In genomic region chr13:22703601-22704209, GRCh38 we compare ENCODE assay signal across 22 cellular contexts.
DNase-seq lines count a peak whose midpoint lies in the region; ATAC-seq and TF ChIP-seq lines count a peak whose summit lies in the region.
"Had no signal": no experiment of that assay in that cellular context is flagged by ENCODE, and none has a peak within 500 bp of the region (broad histone marks: within the 10 kb centered on the region; RNA-seq: fewer than 3 reads in every experiment).

No MANE protein-coding gene starts in this region.

- no peaks in the 10 kb centered on the region for H3K36me3 Mint-ChIP-seq in nephron progenitor cell (ENCODE audit: low read depth)
- no peaks in the 10 kb centered on the region for H3K36me3 Mint-ChIP-seq in stimulated activated memory B cell treated with anti-CD40 and anti-IgM and Interleukin-4, amounts not matched to agents 10 μg/mL and 1 μg/mL and 100 μg/mL, for 72 hours
- H3K36me3 Mint-ChIP-seq: CD8-positive, alpha-beta memory T cell; type B pancreatic cell had no signal

- H3K27me3 Mint-ChIP-seq in nephron progenitor cell (ENCODE audit: low read depth, poor library complexity), result peaks cover 6% of the 10 kb centered on the region
- no peaks in the 10 kb centered on the region for H3K27me3 Mint-ChIP-seq in stimulated activated memory B cell treated with anti-CD40 and anti-IgM and Interleukin-4, amounts not matched to agents 10 μg/mL and 1 μg/mL and 100 μg/mL, for 72 hours
- H3K27me3 Mint-ChIP-seq: stimulated activated naive CD8-positive, alpha-beta T cell treated with anti-CD3 and anti-CD28 coated beads, Interleukin-15, amount 100 ng/mL, for 72 hours; type B pancreatic cell had no signal

- no peak for TF ChIP-seq CTCF in nephron progenitor cell (IDR thresholded peaks at IDR 0.05)

- no peaks in the 10 kb centered on the region for H3K36me3 ChIP-seq in effector memory CD4-positive, alpha-beta T cell (ENCODE audit: control insufficient read depth, insufficient read depth, low read length)
- H3K36me3 ChIP-seq: right lobe of liver had no signal

- no peaks in the 10 kb centered on the region for H3K4me1 ChIP-seq in effector memory CD4-positive, alpha-beta T cell (ENCODE audit: control insufficient read depth, insufficient read depth, low read length, poor library complexity, severe bottlenecking)
- H3K4me1 ChIP-seq: right lobe of liver had no signal

- DNase-seq in DMS53 (lab: John Stamatoyannopoulos, UW) (peak; percentile 69), LoVo (ENCODE audit: low spot score) (peak; percentile 50), SW480 (ENCODE audit: low spot score) (peak; percentile 84), nephron progenitor cell (no peak), NCI-H146 (lab: John Stamatoyannopoulos, UW) (no peak)
- no peak for DNase-seq in effector memory CD4-positive, alpha-beta T cell
- DNase-seq: activated CD4-positive, alpha-beta T cell treated with anti-CD3 and anti-CD28 coated beads, Interleukin-2, amount 50 U/mL, for 1 hour; aorta; CD8-positive, alpha-beta memory T cell; H9; KBM-7; left cardiac atrium; mucosa of descending colon; nucleus accumbens; right lobe of liver; SHP77; stimulated activated CD4-positive, alpha-beta T cell treated with anti-CD3 and anti-CD28 coated beads, Interleukin-1b, Interleukin-23, amount 100 ng/mL, for 48 hours; stimulated activated naive CD8-positive, alpha-beta T cell treated with anti-CD3 and anti-CD28 coated beads, Interleukin-15, amount 100 ng/mL, for 72 hours had no signal

- peak overlapping the region; percentile 36 for H3K27ac Mint-ChIP-seq in nephron progenitor cell
- no peak overlapping the region for H3K27ac Mint-ChIP-seq in stimulated activated memory B cell treated with anti-CD40 and anti-IgM and Interleukin-4, amounts not matched to agents 10 μg/mL and 1 μg/mL and 100 μg/mL, for 72 hours
- H3K27ac Mint-ChIP-seq: CD8-positive, alpha-beta memory T cell; stimulated activated naive CD8-positive, alpha-beta T cell treated with anti-CD3 and anti-CD28 coated beads, Interleukin-15, amount 100 ng/mL, for 72 hours; type B pancreatic cell had no signal

- H3K27ac ChIP-seq in effector memory CD4-positive, alpha-beta T cell (ENCODE audit: insufficient read depth, low read length, poor library complexity, severe bottlenecking), result no peak overlapping the region
- H3K27ac ChIP-seq: hepatocyte, right lobe of liver had no signal

- no peak overlapping the region for H3K4me3 ChIP-seq in effector memory CD4-positive, alpha-beta T cell (ENCODE audit: insufficient read depth, low read depth, low read length, poor library complexity, severe bottlenecking)
- H3K4me3 ChIP-seq: hepatocyte, mucosa of descending colon, right lobe of liver had no signal

- no peak for ATAC-seq in HG03521 (IDR thresholded peaks at IDR 0.05; ENCODE audit: unreplicated experiment)
- no peak for ATAC-seq in stimulated activated memory B cell treated with anti-CD40 and anti-IgM and Interleukin-4, amounts not matched to agents 10 μg/mL and 1 μg/mL and 100 μg/mL, for 72 hours
- ATAC-seq: left cardiac atrium; mucosa of descending colon; right lobe of liver; stimulated activated naive CD8-positive, alpha-beta T cell treated with anti-CD3 and anti-CD28 coated beads, Interleukin-15, amount 100 ng/mL, for 72 hours had no signal

- no peaks in the 10 kb centered on the region for H3K9me3 ChIP-seq in effector memory CD4-positive, alpha-beta T cell (ENCODE audit: control insufficient read depth, low read length)
- H3K9me3 ChIP-seq: mucosa of descending colon, right lobe of liver had no signal

- no peaks in the 10 kb centered on the region for H3K9me3 Mint-ChIP-seq in nephron progenitor cell
- H3K9me3 Mint-ChIP-seq in stimulated activated memory B cell treated with anti-CD40 and anti-IgM and Interleukin-4, amounts not matched to agents 10 μg/mL and 1 μg/mL and 100 μg/mL, for 72 hours, result peaks cover 2% of the 10 kb centered on the region
- H3K9me3 Mint-ChIP-seq: stimulated activated naive CD8-positive, alpha-beta T cell treated with anti-CD3 and anti-CD28 coated beads, Interleukin-15, amount 100 ng/mL, for 72 hours; type B pancreatic cell had no signal

- no peaks in the 10 kb centered on the region for H3K27me3 ChIP-seq in effector memory CD4-positive, alpha-beta T cell (replicated peaks; ENCODE audit: control insufficient read depth, insufficient read depth, low read length, poor library complexity, severe bottlenecking)
- H3K27me3 ChIP-seq: hepatocyte, right lobe of liver had no signal

- H3K4me3 Mint-ChIP-seq in nephron progenitor cell, result no peak overlapping the region
- H3K4me3 Mint-ChIP-seq in stimulated activated memory B cell treated with anti-CD40 and anti-IgM and Interleukin-4, amounts not matched to agents 10 μg/mL and 1 μg/mL and 100 μg/mL, for 72 hours, result no peak overlapping the region
- H3K4me3 Mint-ChIP-seq: CD8-positive, alpha-beta memory T cell; H9; stimulated activated naive CD8-positive, alpha-beta T cell treated with anti-CD3 and anti-CD28 coated beads, Interleukin-15, amount 100 ng/mL, for 72 hours; type B pancreatic cell had no signal

- peaks cover 6% of the 10 kb centered on the region for H3K4me1 Mint-ChIP-seq in nephron progenitor cell
- no peaks in the 10 kb centered on the region for H3K4me1 Mint-ChIP-seq in stimulated activated memory B cell treated with anti-CD40 and anti-IgM and Interleukin-4, amounts not matched to agents 10 μg/mL and 1 μg/mL and 100 μg/mL, for 72 hours
- H3K4me1 Mint-ChIP-seq: CD8-positive, alpha-beta memory T cell; stimulated activated naive CD8-positive, alpha-beta T cell treated with anti-CD3 and anti-CD28 coated beads, Interleukin-15, amount 100 ng/mL, for 72 hours had no signal

Comparison
In these comparisons a context has a peak if more than half of its experiments do, and no peak if none do; other contexts are left out.
1. DNase-seq: peak in DMS53 (single experiment), LoVo (single experiment) and SW480 (single experiment); none in nephron progenitor cell (single experiment), effector memory CD4-positive, alpha-beta T cell (0 of 3) and NCI-H146 (single experiment).